Comparison of ENCODE assay signal across 2 cellular contexts in genomic region chr7:30403477-30403876, GRCh38.
TF ChIP-seq lines count a peak whose summit lies in the region.

No MANE protein-coding gene starts in this region.

TF ChIP-seq in H1, 55 proteins besides CTCF, POLR2A, EP300 and RAD21:
- TF ChIP-seq FOSL1 (IDR thresholded peaks at IDR 0.05; ENCODE audit: insufficient read depth, low read depth, low read length) = no peak
- no peak for TF ChIP-seq SP1 (IDR thresholded peaks at IDR 0.05; ENCODE audit: low read depth, low read length)
- no peak for TF ChIP-seq SRF (IDR thresholded peaks at IDR 0.05; ENCODE audit: low read depth, low read length)
- peak; percentile 56; the same call in 1 of the 2 replicates for TF ChIP-seq MAFK (IDR thresholded peaks at IDR 0.05; ENCODE audit: low read depth, low read length)

TF ChIP-seq in HepG2, 621 proteins besides CTCF, POLR2A, EP300 and RAD21:
- TF ChIP-seq MAFK (conservative IDR thresholded peaks at IDR 0.05 in 1 of 2, IDR thresholded peaks at IDR 0.05 in 1 of 2; ENCODE audit: low read length in 2 of 2) (peak; percentile 77 to 81), FIP1L1 (IDR thresholded peaks at IDR 0.05; ENCODE audit: borderline replicate concordance, insufficient read depth, low read depth, low read length) (no peak), ERF (CRISPR knock-in tag; IDR thresholded peaks at IDR 0.05) (no peak), ZNF281 (CRISPR knock-in tag; IDR thresholded peaks at IDR 0.05; ENCODE audit: borderline replicate concordance) (no peak), ZNF660 (CRISPR knock-in tag; IDR thresholded peaks at IDR 0.05; ENCODE audit: borderline replicate concordance, low read depth) (no peak), ELF1 (CRISPR knock-in tag; IDR thresholded peaks at IDR 0.05) (no peak), ZSCAN9 (CRISPR knock-in tag; IDR thresholded peaks at IDR 0.05; ENCODE audit: borderline replicate concordance) (no peak), NFE2L2 (IDR thresholded peaks at IDR 0.05; ENCODE audit: low read length) (peak; percentile 71), ZNF318 (CRISPR knock-in tag; IDR thresholded peaks at IDR 0.05) (no peak), MAFF (IDR thresholded peaks at IDR 0.05; ENCODE audit: low read depth, low read length) (peak; percentile 70), MTF1 (CRISPR knock-in tag; IDR thresholded peaks at IDR 0.05) (no peak), KAT8 (CRISPR knock-in tag; IDR thresholded peaks at IDR 0.05) (no peak), ZNF629 (CRISPR knock-in tag; conservative IDR thresholded peaks at IDR 0.05) (no peak), ZBTB1 (CRISPR knock-in tag; IDR thresholded peaks at IDR 0.05; ENCODE audit: borderline replicate concordance) (no peak), AHR (CRISPR knock-in tag; IDR thresholded peaks at IDR 0.05) (no peak), RNF2 (conservative IDR thresholded peaks at IDR 0.05; ENCODE audit: low read depth) (no peak)
